1 cellular context compared by ENCODE assay signal in the genomic region with DNA sequence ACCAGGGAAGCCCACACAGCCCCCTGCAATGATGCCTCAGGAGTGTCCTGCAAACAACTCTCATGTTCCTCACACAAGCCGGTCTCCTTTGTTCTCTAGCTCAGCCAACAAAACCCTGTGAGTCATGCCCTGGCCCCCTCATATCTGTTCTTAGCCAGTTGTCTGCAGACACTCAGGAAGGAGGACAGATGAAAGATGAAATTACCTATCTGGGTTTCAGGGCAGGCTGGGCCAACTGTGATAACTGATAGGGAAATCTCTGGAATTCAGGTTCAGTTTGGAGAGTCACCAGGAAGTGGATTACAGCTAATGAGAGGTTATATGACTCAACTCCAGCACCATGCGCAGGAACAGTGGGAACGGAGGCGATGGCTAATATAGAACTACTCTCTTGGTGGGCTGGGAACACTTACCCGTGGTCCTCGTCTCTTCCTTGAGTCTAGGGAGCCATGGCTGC.
TF ChIP-seq lines count a peak whose summit lies in the region.

No MANE protein-coding gene starts in this region.

TF ChIP-seq in K562, 482 proteins besides CTCF, POLR2A, EP300 and RAD21 (continued from another document and continues in another):
- TF ChIP-seq ZHX1 (conservative IDR thresholded peaks at IDR 0.05; ENCODE audit: low read length): no peak
- no peak for TF ChIP-seq ILK (tag; IDR thresholded peaks at IDR 0.05; ENCODE audit: borderline replicate concordance, low read depth)
- TF ChIP-seq NRF1 (conservative IDR thresholded peaks at IDR 0.05 in 1 of 2, IDR thresholded peaks at IDR 0.05 in 1 of 2): peak; percentile 87 to 89
- no peak for TF ChIP-seq SMARCA5 (IDR thresholded peaks at IDR 0.05)
- TF ChIP-seq MYBL2 (IDR thresholded peaks at IDR 0.05; ENCODE audit: low read depth): no peak; the same call in 1 of the 2 replicates
- TF ChIP-seq MYBL2 (CRISPR knock-in tag; IDR thresholded peaks at IDR 0.05; ENCODE audit: borderline replicate concordance): no peak
- TF ChIP-seq SMAD3 (CRISPR knock-in tag; conservative IDR thresholded peaks at IDR 0.05): 0 out of 2 replicates have a peak, but pooled peaks have one; percentile 67
- peak; percentile 99 for TF ChIP-seq GATA2 (CRISPR knock-in tag; IDR thresholded peaks at IDR 0.05)
- TF ChIP-seq, protein P1, sequence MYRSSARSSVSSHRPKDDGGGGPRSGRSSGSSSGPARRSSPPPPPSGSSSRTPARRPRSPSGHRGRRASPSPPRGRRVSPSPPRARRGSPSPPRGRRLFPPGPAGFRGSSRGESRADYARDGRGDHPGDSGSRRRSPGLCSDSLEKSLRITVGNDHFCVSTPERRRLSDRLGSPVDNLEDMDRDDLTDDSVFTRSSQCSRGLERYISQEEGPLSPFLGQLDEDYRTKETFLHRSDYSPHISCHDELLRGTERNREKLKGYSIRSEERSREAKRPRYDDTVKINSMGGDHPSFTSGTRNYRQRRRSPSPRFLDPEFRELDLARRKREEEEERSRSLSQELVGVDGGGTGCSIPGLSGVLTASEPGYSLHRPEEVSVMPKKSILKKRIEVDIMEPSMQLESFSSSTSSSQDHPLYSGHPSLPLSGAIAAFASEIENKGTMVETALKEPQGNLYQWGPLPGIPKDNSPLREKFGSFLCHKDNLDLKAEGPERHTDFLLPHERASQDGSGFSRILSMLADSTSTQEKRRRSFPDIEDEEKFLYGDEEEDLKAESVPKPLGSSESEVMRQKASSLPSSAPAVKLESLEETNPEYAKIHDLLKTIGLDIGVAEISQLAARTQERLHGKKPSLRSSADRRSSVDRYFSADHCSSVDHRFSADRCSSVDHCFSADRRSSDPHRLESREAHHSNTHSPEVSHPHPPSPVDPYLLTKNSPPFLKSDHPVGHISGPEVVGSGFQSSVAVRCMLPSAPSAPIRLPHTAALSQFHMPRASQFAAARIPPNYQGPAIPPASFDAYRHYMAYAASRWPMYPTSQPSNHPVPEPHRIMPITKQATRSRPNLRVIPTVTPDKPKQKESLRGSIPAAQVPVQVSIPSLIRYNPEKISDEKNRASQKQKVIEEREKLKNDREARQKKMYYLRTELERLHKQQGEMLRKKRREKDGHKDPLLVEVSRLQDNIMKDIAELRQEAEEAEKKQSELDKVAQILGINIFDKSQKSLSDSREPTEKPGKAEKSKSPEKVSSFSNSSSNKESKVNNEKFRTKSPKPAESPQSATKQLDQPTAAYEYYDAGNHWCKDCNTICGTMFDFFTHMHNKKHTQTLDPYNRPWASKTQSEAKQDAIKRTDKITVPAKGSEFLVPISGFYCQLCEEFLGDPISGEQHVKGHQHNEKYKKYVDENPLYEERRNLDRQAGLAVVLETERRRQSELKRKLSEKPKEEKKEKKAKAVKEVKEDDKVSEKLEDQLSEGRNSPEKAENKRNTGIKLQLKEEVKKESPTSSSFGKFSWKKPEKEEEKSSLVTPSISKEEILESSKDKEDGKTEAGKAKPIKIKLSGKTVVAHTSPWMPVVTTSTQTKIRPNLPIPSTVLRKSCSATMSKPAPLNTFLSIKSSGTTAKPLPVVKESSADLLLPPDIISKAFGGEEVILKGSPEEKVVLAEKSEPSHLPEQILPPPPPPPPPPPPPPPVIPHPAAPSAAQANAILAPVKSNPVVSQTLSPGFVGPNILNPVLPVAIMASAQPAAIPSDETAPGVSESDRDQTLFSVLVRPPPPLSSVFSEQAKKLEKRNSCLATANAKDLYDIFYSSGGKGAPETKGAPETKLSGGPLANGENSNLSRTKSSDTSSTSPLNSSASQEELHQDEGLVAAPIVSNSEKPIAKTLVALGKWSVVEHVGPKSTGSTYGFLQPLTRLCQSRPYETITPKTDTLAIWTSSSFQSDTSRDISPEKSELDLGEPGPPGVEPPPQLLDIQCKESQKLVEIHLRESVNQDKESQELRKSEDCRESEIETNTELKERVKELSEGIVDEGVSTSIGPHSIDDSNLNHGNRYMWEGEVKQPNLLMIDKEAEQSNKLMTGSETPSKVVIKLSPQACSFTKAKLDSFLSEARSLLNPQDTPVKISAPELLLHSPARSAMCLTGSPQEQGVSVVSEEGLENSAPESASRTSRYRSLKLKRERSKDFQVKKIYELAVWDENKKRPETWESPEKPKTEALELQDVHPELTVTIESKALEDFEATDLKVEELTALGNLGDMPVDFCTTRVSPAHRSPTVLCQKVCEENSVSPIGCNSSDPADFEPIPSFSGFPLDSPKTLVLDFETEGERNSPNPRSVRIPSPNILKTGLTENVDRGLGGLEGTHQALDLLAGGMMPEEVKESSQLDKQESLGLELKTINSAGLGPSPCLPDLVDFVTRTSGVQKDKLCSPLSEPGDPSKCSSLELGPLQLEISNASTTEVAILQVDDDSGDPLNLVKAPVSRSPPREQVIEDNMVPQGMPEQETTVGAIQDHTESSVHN (IDR thresholded peaks at IDR 0.05; ENCODE audit: borderline replicate concordance in 1 of 2, low read depth in 1 of 2): peak in 1 of 2 experiments; percentile 66; a peak in 1 of 4 replicates
- TF ChIP-seq KLF13 (tag; IDR thresholded peaks at IDR 0.05; ENCODE audit: borderline replicate concordance, low read depth): no peak
- peak; percentile 83; the same call in 1 of the 2 replicates for TF ChIP-seq ZNF175 (CRISPR knock-in tag; IDR thresholded peaks at IDR 0.05; ENCODE audit: low read depth)
- TF ChIP-seq ATF1 (CRISPR knock-in tag; IDR thresholded peaks at IDR 0.05): no peak
- TF ChIP-seq ATF1 (tag; IDR thresholded peaks at IDR 0.05): peak; percentile 61
- TF ChIP-seq HMGXB4 (CRISPR knock-in tag; IDR thresholded peaks at IDR 0.05): no peak
- no peak for TF ChIP-seq HNRNPL (IDR thresholded peaks at IDR 0.05; ENCODE audit: low read depth, low read length)
- no peak for TF ChIP-seq ZFX (CRISPR knock-in tag; IDR thresholded peaks at IDR 0.05)
- peak; percentile 32; the same call in 1 of the 2 replicates for TF ChIP-seq NCOA6 (IDR thresholded peaks at IDR 0.05)
- TF ChIP-seq, protein P2, sequence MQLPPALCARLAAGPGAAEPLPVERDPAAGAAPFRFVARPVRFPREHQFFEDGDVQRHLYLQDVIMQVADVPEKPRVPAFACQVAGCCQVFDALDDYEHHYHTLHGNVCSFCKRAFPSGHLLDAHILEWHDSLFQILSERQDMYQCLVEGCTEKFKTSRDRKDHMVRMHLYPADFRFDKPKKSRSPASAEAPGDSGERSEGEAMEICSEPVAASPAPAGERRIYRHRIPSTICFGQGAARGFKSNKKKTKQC (CRISPR knock-in tag; IDR thresholded peaks at IDR 0.05): no peak
- no peak for TF ChIP-seq RBFOX2 (IDR thresholded peaks at IDR 0.05; ENCODE audit: low read depth, low read length)
- TF ChIP-seq, protein P3, sequence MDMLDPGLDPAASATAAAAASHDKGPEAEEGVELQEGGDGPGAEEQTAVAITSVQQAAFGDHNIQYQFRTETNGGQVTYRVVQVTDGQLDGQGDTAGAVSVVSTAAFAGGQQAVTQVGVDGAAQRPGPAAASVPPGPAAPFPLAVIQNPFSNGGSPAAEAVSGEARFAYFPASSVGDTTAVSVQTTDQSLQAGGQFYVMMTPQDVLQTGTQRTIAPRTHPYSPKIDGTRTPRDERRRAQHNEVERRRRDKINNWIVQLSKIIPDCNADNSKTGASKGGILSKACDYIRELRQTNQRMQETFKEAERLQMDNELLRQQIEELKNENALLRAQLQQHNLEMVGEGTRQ (CRISPR knock-in tag; IDR thresholded peaks at IDR 0.05): no peak
- TF ChIP-seq ARID1B (IDR thresholded peaks at IDR 0.05): peak; percentile 100
- TF ChIP-seq E2F1 (CRISPR knock-in tag; IDR thresholded peaks at IDR 0.05): no peak
- TF ChIP-seq, protein P4, sequence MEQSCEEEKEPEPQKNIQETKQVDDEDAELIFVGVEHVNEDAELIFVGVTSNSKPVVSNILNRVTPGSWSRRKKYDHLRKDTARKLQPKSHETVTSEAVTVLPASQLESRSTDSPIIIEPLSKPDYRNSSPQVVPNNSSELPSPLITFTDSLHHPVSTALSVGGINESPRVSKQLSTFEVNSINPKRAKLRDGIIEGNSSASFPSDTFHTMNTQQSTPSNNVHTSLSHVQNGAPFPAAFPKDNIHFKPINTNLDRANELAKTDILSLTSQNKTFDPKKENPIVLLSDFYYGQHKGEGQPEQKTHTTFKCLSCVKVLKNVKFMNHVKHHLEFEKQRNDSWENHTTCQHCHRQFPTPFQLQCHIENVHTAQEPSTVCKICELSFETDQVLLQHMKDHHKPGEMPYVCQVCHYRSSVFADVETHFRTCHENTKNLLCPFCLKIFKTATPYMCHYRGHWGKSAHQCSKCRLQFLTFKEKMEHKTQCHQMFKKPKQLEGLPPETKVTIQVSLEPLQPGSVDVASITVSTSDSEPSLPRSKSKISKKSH (CRISPR knock-in tag; IDR thresholded peaks at IDR 0.05): no peak
- peak; percentile 48; the same call in 1 of the 2 replicates for TF ChIP-seq BHLHE40 (IDR thresholded peaks at IDR 0.05; ENCODE audit: low read length)
- TF ChIP-seq, protein P5, sequence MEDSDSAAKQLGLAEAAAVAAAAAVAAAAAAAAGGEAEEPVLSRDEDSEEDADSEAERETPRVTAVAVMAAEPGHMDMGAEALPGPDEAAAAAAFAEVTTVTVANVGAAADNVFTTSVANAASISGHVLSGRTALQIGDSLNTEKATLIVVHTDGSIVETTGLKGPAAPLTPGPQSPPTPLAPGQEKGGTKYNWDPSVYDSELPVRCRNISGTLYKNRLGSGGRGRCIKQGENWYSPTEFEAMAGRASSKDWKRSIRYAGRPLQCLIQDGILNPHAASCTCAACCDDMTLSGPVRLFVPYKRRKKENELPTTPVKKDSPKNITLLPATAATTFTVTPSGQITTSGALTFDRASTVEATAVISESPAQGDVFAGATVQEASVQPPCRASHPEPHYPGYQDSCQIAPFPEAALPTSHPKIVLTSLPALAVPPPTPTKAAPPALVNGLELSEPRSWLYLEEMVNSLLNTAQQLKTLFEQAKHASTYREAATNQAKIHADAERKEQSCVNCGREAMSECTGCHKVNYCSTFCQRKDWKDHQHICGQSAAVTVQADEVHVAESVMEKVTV (CRISPR knock-in tag; IDR thresholded peaks at IDR 0.05): no peak
- TF ChIP-seq ZNF253 (CRISPR knock-in tag; conservative IDR thresholded peaks at IDR 0.05): no peak
- no peak for TF ChIP-seq RBM34 (IDR thresholded peaks at IDR 0.05; ENCODE audit: borderline replicate concordance, insufficient read depth, low read length)
- TF ChIP-seq SIX5 (IDR thresholded peaks at IDR 0.05; ENCODE audit: borderline replicate concordance in 1 of 2, insufficient read depth in 1 of 2, low read depth in 1 of 2, low read length in 2 of 2): 0 out of 4 replicates have a peak, but pooled peaks of 1 of the 2 experiments have one; percentile 20
- TF ChIP-seq ZKSCAN3 (CRISPR knock-in tag; IDR thresholded peaks at IDR 0.05): no peak
- TF ChIP-seq MECOM (CRISPR knock-in tag; IDR thresholded peaks at IDR 0.05): peak; percentile 85
- peak; percentile 92 for TF ChIP-seq HDAC2 (IDR thresholded peaks at IDR 0.05)
- TF ChIP-seq MIER1 (IDR thresholded peaks at IDR 0.05; ENCODE audit: low read depth): no peak
- no peak for TF ChIP-seq ZC3H8 (IDR thresholded peaks at IDR 0.05)
- no peak for TF ChIP-seq PTRF (tag; IDR thresholded peaks at IDR 0.05)
- TF ChIP-seq DIDO1 (tag; IDR thresholded peaks at IDR 0.05; ENCODE audit: low read depth): no peak
- TF ChIP-seq WHSC1 (IDR thresholded peaks at IDR 0.05; ENCODE audit: low read length): no peak
- no peak for TF ChIP-seq SREBF1 (IDR thresholded peaks at IDR 0.05; ENCODE audit: borderline replicate concordance, low read depth, low read length)
